ENCODE assay signal across 28 cellular contexts in genomic region chr3:187983484-187984124, GRCh38.
DNase-seq lines count a peak whose midpoint lies in the region; ATAC-seq and TF ChIP-seq lines count a peak whose summit lies in the region.
"Had no signal": no experiment of that assay in that cellular context is flagged by ENCODE, and none has a peak within 500 bp of the region (broad histone marks: within the 10 kb centered on the region; RNA-seq: fewer than 3 reads in every experiment).

No MANE protein-coding gene starts in this region.

- H3K9ac ChIP-seq in DND-41 (ENCODE audit: low read depth, low read length) (no peak overlapping the region), SU-DHL-6 (ENCODE audit: low read length) (peak overlapping the region; percentile 76)
- H3K9ac ChIP-seq: KMS-11, SK-N-SH had no signal

- H3K27ac Mint-ChIP-seq in activated CD4-positive, alpha-beta memory T cell treated with anti-CD3 and anti-CD28 coated beads, Interleukin-2, amount 10 ng/mL, durations not matched to agents 7 days and 5 days = no peak overlapping the region
- H3K27ac Mint-ChIP-seq: activated CD4-positive, alpha-beta T cell treated with anti-CD3 and anti-CD28 coated beads for 36 hours; stimulated activated memory B cell treated with anti-CD40 and anti-IgM and Interleukin-4, amounts not matched to agents 10 μg/mL and 1 μg/mL and 100 μg/mL, for 72 hours had no signal

- peaks cover 9% of the 10 kb centered on the region for H3K36me3 Mint-ChIP-seq in activated CD4-positive, alpha-beta memory T cell treated with anti-CD3 and anti-CD28 coated beads, Interleukin-2, amount 10 ng/mL, durations not matched to agents 7 days and 5 days (ENCODE audit: low read depth)
- H3K36me3 Mint-ChIP-seq: CD4-positive, CD25-positive, alpha-beta regulatory T cell; stimulated activated memory B cell treated with anti-CD40 and anti-IgM and Interleukin-4, amounts not matched to agents 10 μg/mL and 1 μg/mL and 100 μg/mL, for 72 hours had no signal

- DNase-seq in DND-41 (no peak), left ventricle myocardium inferior (peak; percentile 21), psoas muscle (no peak), middle frontal gyrus (ENCODE audit: extremely low spot score, low spot score) (no peak), upper lobe of right lung (no peak)
- DNase-seq in activated CD4-positive, alpha-beta memory T cell treated with anti-CD3 and anti-CD28 coated beads, Interleukin-2, amount 10 ng/mL, durations not matched to agents 7 days and 5 days = no peak
- DNase-seq: activated CD4-positive, alpha-beta T cell treated with anti-CD3 and anti-CD28 coated beads for 36 hours; activated CD8-positive, alpha-beta memory T cell treated with anti-CD3 and anti-CD28 coated beads for 24 hours; activated gamma-delta T cell; activated T-cell treated with anti-CD3 and anti-CD28 coated beads, Interleukin-2, amount 50 U/mL, for 1 hour; CD4-positive, CD25-positive, alpha-beta regulatory T cell; effector memory CD4-positive, alpha-beta T cell; mesenchymal stem cell; MV-4-11; NCI-H187; NCI-H526; SK-N-SH; spleen; stimulated activated CD4-positive, alpha-beta T cell treated with anti-CD3 and anti-CD28 coated beads, Interleukin-2, amount 100 ng/mL, for 48 hours; T-helper 2 cell had no signal

- intact Hi-C loops in left ventricle myocardium inferior (cut with micrococcal nuclease) = no loop called here
- intact Hi-C loops in psoas muscle (cut with DNase I) = no loop called here
- intact Hi-C loops in upper lobe of right lung (cut with DNase I) = no loop called here

- H3F3A ChIP-seq in SU-DHL-6 (ENCODE audit: insufficient read depth) = peaks cover 55% of the 10 kb centered on the region

- no peaks in the 10 kb centered on the region for H3K9me2 ChIP-seq in SU-DHL-6 (replicated peaks; ENCODE audit: insufficient read depth, low read length)
- H3K9me2 ChIP-seq: SK-N-SH had no signal

- ATAC-seq in DND-41 (ENCODE audit: insufficient read depth, low read depth) (no peak), psoas muscle (peak in 2 of 4 donors; percentile 21 to 57), GM18511 (IDR thresholded peaks at IDR 0.05; ENCODE audit: unreplicated experiment) (no peak), upper lobe of right lung (no peak)
- ATAC-seq: activated CD4-positive, alpha-beta T cell treated with anti-CD3 and anti-CD28 coated beads for 36 hours; gastroesophageal sphincter; stimulated activated memory B cell treated with anti-CD40 and anti-IgM and Interleukin-4, amounts not matched to agents 10 μg/mL and 1 μg/mL and 100 μg/mL, for 72 hours had no signal

- H3K79me2 ChIP-seq in DND-41 (ENCODE audit: insufficient read depth, low read length) (no peaks in the 10 kb centered on the region), SU-DHL-6 (ENCODE audit: insufficient read depth, low read length) (no peaks in the 10 kb centered on the region)

- peaks cover 62% of the 10 kb centered on the region for H3K4me1 ChIP-seq in DND-41 (ENCODE audit: insufficient read depth, low read length)
- peaks cover 44% of the 10 kb centered on the region for H3K4me1 ChIP-seq in left ventricle myocardium inferior
- H3K4me1 ChIP-seq in psoas muscle = peaks cover 25% of the 10 kb centered on the region
- no peaks in the 10 kb centered on the region for H3K4me1 ChIP-seq in upper lobe of right lung
- H3K4me1 ChIP-seq: gastroesophageal sphincter, vagina had no signal

- TF ChIP-seq CTCF in DND-41 (IDR thresholded peaks at IDR 0.05; ENCODE audit: borderline replicate concordance, extremely low read depth, low read length, poor library complexity, severe bottlenecking) (no peak), SU-DHL-6 (IDR thresholded peaks at IDR 0.05; ENCODE audit: insufficient read depth, low read length, poor library complexity, severe bottlenecking) (no peak), left ventricle myocardium inferior (IDR thresholded peaks at IDR 0.05; ENCODE audit: borderline replicate concordance) (no peak), psoas muscle (IDR thresholded peaks at IDR 0.05) (no peak), upper lobe of right lung (IDR thresholded peaks at IDR 0.05) (no peak)

- POLR2A ChIA-PET in activated CD4-positive, alpha-beta memory T cell treated with anti-CD3 and anti-CD28 coated beads, Interleukin-2, amount 10 ng/mL, durations not matched to agents 7 days and 5 days (lab: Charles Lee) = interaction anchor here (1.1 to 1.5 kb wide), 4 partner anchors 8 to 238 kb away, joined by 4 to 5 read pairs (median 4); partner anchors contain the start of gene BCL6

- no peaks in the 10 kb centered on the region for H3K27me3 Mint-ChIP-seq in activated CD4-positive, alpha-beta memory T cell treated with anti-CD3 and anti-CD28 coated beads, Interleukin-2, amount 10 ng/mL, durations not matched to agents 7 days and 5 days
- H3K27me3 Mint-ChIP-seq: activated CD4-positive, alpha-beta T cell treated with anti-CD3 and anti-CD28 coated beads for 36 hours; CD4-positive, CD25-positive, alpha-beta regulatory T cell; stimulated activated memory B cell treated with anti-CD40 and anti-IgM and Interleukin-4, amounts not matched to agents 10 μg/mL and 1 μg/mL and 100 μg/mL, for 72 hours had no signal

- H3K4me3 Mint-ChIP-seq in activated CD4-positive, alpha-beta memory T cell treated with anti-CD3 and anti-CD28 coated beads, Interleukin-2, amount 10 ng/mL, durations not matched to agents 7 days and 5 days = no peak overlapping the region
- H3K4me3 Mint-ChIP-seq: activated CD4-positive, alpha-beta T cell treated with anti-CD3 and anti-CD28 coated beads for 36 hours; CD4-positive, CD25-positive, alpha-beta regulatory T cell; stimulated activated memory B cell treated with anti-CD40 and anti-IgM and Interleukin-4, amounts not matched to agents 10 μg/mL and 1 μg/mL and 100 μg/mL, for 72 hours had no signal

- CTCF ChIA-PET in activated CD4-positive, alpha-beta memory T cell treated with anti-CD3 and anti-CD28 coated beads, Interleukin-2, amount 10 ng/mL, durations not matched to agents 7 days and 5 days (lab: Charles Lee) = interaction anchor here (1.5 kb wide), 1 partner anchor 8 kb away, joined by 5 read pairs; no protein-coding TSS in a partner anchor

- 40 to 59% (median 49%) methylated on average over 6 of the region's 6 CpGs for WGBS in psoas muscle, 3 donors

- H3K4me1 Mint-ChIP-seq in activated CD4-positive, alpha-beta memory T cell treated with anti-CD3 and anti-CD28 coated beads, Interleukin-2, amount 10 ng/mL, durations not matched to agents 7 days and 5 days = peaks cover 64% of the 10 kb centered on the region

- H3K9me3 ChIP-seq in DND-41 (ENCODE audit: insufficient read depth, low read length, severe bottlenecking) = no peaks in the 10 kb centered on the region
- H3K9me3 ChIP-seq in SU-DHL-6 (ENCODE audit: insufficient read depth, low read length) = no peaks in the 10 kb centered on the region
- H3K9me3 ChIP-seq in left ventricle myocardium inferior (replicated peaks) = no peaks in the 10 kb centered on the region
- H3K9me3 ChIP-seq in psoas muscle = no peaks in the 10 kb centered on the region
- H3K9me3 ChIP-seq in upper lobe of right lung = no peaks in the 10 kb centered on the region
- H3K9me3 ChIP-seq: gastroesophageal sphincter, neutrophil, SK-N-SH, spleen, suprapubic skin, vagina had no signal

- H3K27ac ChIP-seq in DND-41 (ENCODE audit: low read length) (peak overlapping the region; percentile 34), SU-DHL-6 (ENCODE audit: low read depth, low read length) (peak overlapping the region; percentile 100), left ventricle myocardium inferior (replicated peaks) (peak overlapping the region; percentile 92), psoas muscle (peak overlapping the region; percentile 58), upper lobe of right lung (no peak overlapping the region)
- H3K27ac ChIP-seq: gastroesophageal sphincter, KMS-11, neutrophil, spleen, suprapubic skin, vagina had no signal

- H2AFZ ChIP-seq in DND-41 (ENCODE audit: low read depth, low read length) = no peak overlapping the region
- no peak overlapping the region for H2AFZ ChIP-seq in SU-DHL-6 (ENCODE audit: low read depth, low read length, severe bottlenecking)

- H3K27me3 ChIP-seq in DND-41 (ENCODE audit: insufficient read depth, low read length, poor library complexity) = no peaks in the 10 kb centered on the region
- no peaks in the 10 kb centered on the region for H3K27me3 ChIP-seq in SU-DHL-6 (ENCODE audit: low read length)
- no peaks in the 10 kb centered on the region for H3K27me3 ChIP-seq in left ventricle myocardium inferior (ENCODE audit: low read depth)
- no peaks in the 10 kb centered on the region for H3K27me3 ChIP-seq in psoas muscle (ENCODE audit: insufficient read depth in 3 of 3, low read length in 2 of 3)
- H3K27me3 ChIP-seq in upper lobe of right lung = no peaks in the 10 kb centered on the region
- H3K27me3 ChIP-seq: gastroesophageal sphincter, neutrophil, spleen, suprapubic skin, vagina had no signal

- H3K4me3 ChIP-seq in DND-41 (ENCODE audit: low read depth in 1 of 2, low read length in 2 of 2) = no peak overlapping the region
- no peak overlapping the region for H3K4me3 ChIP-seq in SU-DHL-6 (ENCODE audit: insufficient read depth, low read length, poor library complexity, severe bottlenecking)
- no peak overlapping the region for H3K4me3 ChIP-seq in left ventricle myocardium inferior
- no peak overlapping the region for H3K4me3 ChIP-seq in psoas muscle
- no peak overlapping the region for H3K4me3 ChIP-seq in upper lobe of right lung
- H3K4me3 ChIP-seq: gastroesophageal sphincter, spleen, suprapubic skin, vagina had no signal

- H3K36me3 ChIP-seq in DND-41 (ENCODE audit: insufficient read depth, low read length) = no peaks in the 10 kb centered on the region
- no peaks in the 10 kb centered on the region for H3K36me3 ChIP-seq in SU-DHL-6 (ENCODE audit: low read length)
- no peaks in the 10 kb centered on the region for H3K36me3 ChIP-seq in left ventricle myocardium inferior
- no peaks in the 10 kb centered on the region for H3K36me3 ChIP-seq in psoas muscle (ENCODE audit: insufficient read depth in 1 of 2, low read depth in 1 of 2)
- H3K36me3 ChIP-seq in upper lobe of right lung = no peaks in the 10 kb centered on the region
- H3K36me3 ChIP-seq: gastroesophageal sphincter, neutrophil, spleen, suprapubic skin, vagina had no signal

- no peak overlapping the region for H3K4me2 ChIP-seq in DND-41 (ENCODE audit: insufficient read depth, low read length)
- H3K4me2 ChIP-seq in SU-DHL-6 (ENCODE audit: low read depth, low read length, poor library complexity, severe bottlenecking) = peak overlapping the region; percentile 89
- H3K4me2 ChIP-seq: KMS-11, SK-N-SH had no signal

- no peaks in the 10 kb centered on the region for H4K20me1 ChIP-seq in DND-41 (ENCODE audit: insufficient read depth, low read length)
- H4K20me1 ChIP-seq in SU-DHL-6 (ENCODE audit: low read depth, low read length) = no peaks in the 10 kb centered on the region

- no peaks in the 10 kb centered on the region for H3K9me3 Mint-ChIP-seq in activated CD4-positive, alpha-beta memory T cell treated with anti-CD3 and anti-CD28 coated beads, Interleukin-2, amount 10 ng/mL, durations not matched to agents 7 days and 5 days
- H3K9me3 Mint-ChIP-seq: stimulated activated memory B cell treated with anti-CD40 and anti-IgM and Interleukin-4, amounts not matched to agents 10 μg/mL and 1 μg/mL and 100 μg/mL, for 72 hours had no signal
